Comparison of ENCODE assay signal across 8 cellular contexts in genomic region chr3:42581400-42581708, GRCh38. TPM values are rescaled to one million over a fixed set of nuclear protein-coding genes. Genes with fewer than 3 reads are reported as not detected.
A peak's percentile ranks its signal among the peaks of the same experiment; 100 is the strongest.
DNase-seq lines count a peak whose midpoint lies in the region; TF ChIP-seq lines count a peak whose summit lies in the region.

No MANE protein-coding gene starts in this region.

- H3K4me1 ChIP-seq in adipocyte (ENCODE audit: control insufficient read depth, insufficient read depth, low read length), result peaks cover 18% of the 10 kb centered on the region
- peaks cover 4 to 19% (median 16%) of the 10 kb centered on the region in 4 donors for H3K4me1 ChIP-seq in liver (ENCODE audit: control insufficient read depth in 4 of 4, insufficient read depth in 4 of 4, low read length in 3 of 4)
- peaks cover 0 to 22% (median 8%) of the 10 kb centered on the region in 4 donors for H3K4me1 ChIP-seq in transverse colon

- WGBS in liver, result under 1% methylated on average over 11 of the region's 11 CpGs
- 1% methylated on average over 11 of the region's 11 CpGs; no CpG with 5 or more reads in 1 of the 2 donors for WGBS in transverse colon (ENCODE audit: low coverage in 1 of 2), 2 donors

- H3K27me3 ChIP-seq in adipocyte (replicated peaks; ENCODE audit: control insufficient read depth, insufficient read depth, low read length), result no peaks in the 10 kb centered on the region
- H3K27me3 ChIP-seq in liver (ENCODE audit: control insufficient read depth in 4 of 4, insufficient read depth in 4 of 4, low read length in 3 of 4), result no peaks in the 10 kb centered on the region
- H3K27me3 ChIP-seq in transverse colon, result no peaks in the 10 kb centered on the region

- H3K36me3 ChIP-seq in adipocyte (ENCODE audit: control insufficient read depth, insufficient read depth, low read length, severe bottlenecking) (no peaks in the 10 kb centered on the region), liver (ENCODE audit: control insufficient read depth in 4 of 4, insufficient read depth in 3 of 4, low read depth in 1 of 4, low read length in 3 of 4) (no peaks in the 10 kb centered on the region), transverse colon (no peaks in the 10 kb centered on the region)

- peak; percentile 18 for DNase-seq in activated effector memory CD4-positive, alpha-beta T cell treated with Interleukin-2 at 50 U/mL for 16 hours
- no peak for DNase-seq in activated effector memory CD4-positive, alpha-beta T cell treated with anti-CD3 and anti-CD28 coated beads, Interleukin-2, amount 50 U/mL, for 16 hours
- no peak for DNase-seq in adipocyte (ENCODE audit: low read depth)
- DNase-seq in transverse colon, result no peak
- no peak for DNase-seq in GM13977 (ENCODE audit: low spot score)
- DNase-seq in stimulated activated naive CD4-positive, alpha-beta T cell treated with Interleukin-2 at 50 U/mL for 16 hours (lab: John Stamatoyannopoulos, UW), result no peak
- no peak for DNase-seq in stimulated activated CD4-positive, alpha-beta T cell treated with anti-CD3 and anti-CD28 coated beads, Interleukin-12 subunit alpha, Interleukin-12 subunit beta, amount 100 ng/mL, for 4 hours

- peak overlapping the region; percentile 84 for H3K4me3 ChIP-seq in adipocyte (ENCODE audit: low read length)
- H3K4me3 ChIP-seq in liver (ENCODE audit: low read depth in 1 of 3, low read length in 3 of 3), result peak overlapping the region; percentile 52 to 78 (median 77)
- H3K4me3 ChIP-seq in transverse colon, result peak overlapping the region; percentile 64 to 80 (median 72)

- TF ChIP-seq RAD21 in liver (IDR thresholded peaks at IDR 0.05), result no peak

- H3K9me3 ChIP-seq in adipocyte (ENCODE audit: control insufficient read depth, low read length), result no peaks in the 10 kb centered on the region
- H3K9me3 ChIP-seq in liver (ENCODE audit: control insufficient read depth in 4 of 4, low read length in 3 of 4), result no peaks in the 10 kb centered on the region
- H3K9me3 ChIP-seq in transverse colon, result no peaks in the 10 kb centered on the region

- TF ChIP-seq CTCF in liver (IDR thresholded peaks at IDR 0.05; ENCODE audit: low read depth, low read length, missing input control), result no peak
- TF ChIP-seq CTCF in transverse colon (IDR thresholded peaks at IDR 0.05), result no peak
- no peak for TF ChIP-seq CTCF in GM13977 (IDR thresholded peaks at IDR 0.05; ENCODE audit: extremely low read depth, insufficient read depth, missing control alignments)

- H3K27ac ChIP-seq in liver (ENCODE audit: low read depth in 1 of 2, low read length in 2 of 2), result peak overlapping the region; percentile 62 to 74
- H3K27ac ChIP-seq in transverse colon, result peak overlapping the region; percentile 84 to 93 (median 90)

- no peak for TF ChIP-seq POLR2A in transverse colon (IDR thresholded peaks at IDR 0.05)

- no peak for TF ChIP-seq EP300 in transverse colon (IDR thresholded peaks at IDR 0.05; ENCODE audit: low read depth)

- H3K9ac ChIP-seq in adipocyte (ENCODE audit: low read length), result peak overlapping the region; percentile 89
- peak overlapping the region; percentile 50 to 62 for H3K9ac ChIP-seq in liver (ENCODE audit: low read depth in 1 of 2, low read length in 2 of 2)

- in situ Hi-C loops in transverse colon (cut with MboI; ENCODE audit: low pct_ligation_motif_present in 1 of 4, low pct_unique_long_range_greater_than_20kb in 1 of 4, low sequenced_read_pairs in 3 of 4) (loop anchor here in 1 of 4 donors (25.0 kb wide), 1 partner anchor 181 kb away; the partner anchor contains the start of gene CCDC13), GM13977 (cut with MboI; ENCODE audit: low pct_unique_long_range_greater_than_20kb, low sequenced_read_pairs, unreplicated experiment) (no loop called here)

- intact Hi-C loops in transverse colon (cut with DNase I; ENCODE audit: low total_unique reads), result loop anchor here (10.0 kb wide), 1 partner anchor 163 kb away; no protein-coding TSS in a partner anchor

TF ChIP-seq in liver, 16 proteins besides CTCF, POLR2A, EP300 and RAD21:
- TF ChIP-seq GABPA (IDR thresholded peaks at IDR 0.05 in 1 of 2, conservative IDR thresholded peaks at IDR 0.05 in 1 of 2), result no peak
- TF ChIP-seq RXRA (IDR thresholded peaks at IDR 0.05), result no peak
- no peak for TF ChIP-seq HNF4G (IDR thresholded peaks at IDR 0.05)
- no peak for TF ChIP-seq ATF3 (IDR thresholded peaks at IDR 0.05)
- no peak for TF ChIP-seq MAX (IDR thresholded peaks at IDR 0.05)
- TF ChIP-seq YY1 (IDR thresholded peaks at IDR 0.05), result no peak
- TF ChIP-seq, protein P1, sequence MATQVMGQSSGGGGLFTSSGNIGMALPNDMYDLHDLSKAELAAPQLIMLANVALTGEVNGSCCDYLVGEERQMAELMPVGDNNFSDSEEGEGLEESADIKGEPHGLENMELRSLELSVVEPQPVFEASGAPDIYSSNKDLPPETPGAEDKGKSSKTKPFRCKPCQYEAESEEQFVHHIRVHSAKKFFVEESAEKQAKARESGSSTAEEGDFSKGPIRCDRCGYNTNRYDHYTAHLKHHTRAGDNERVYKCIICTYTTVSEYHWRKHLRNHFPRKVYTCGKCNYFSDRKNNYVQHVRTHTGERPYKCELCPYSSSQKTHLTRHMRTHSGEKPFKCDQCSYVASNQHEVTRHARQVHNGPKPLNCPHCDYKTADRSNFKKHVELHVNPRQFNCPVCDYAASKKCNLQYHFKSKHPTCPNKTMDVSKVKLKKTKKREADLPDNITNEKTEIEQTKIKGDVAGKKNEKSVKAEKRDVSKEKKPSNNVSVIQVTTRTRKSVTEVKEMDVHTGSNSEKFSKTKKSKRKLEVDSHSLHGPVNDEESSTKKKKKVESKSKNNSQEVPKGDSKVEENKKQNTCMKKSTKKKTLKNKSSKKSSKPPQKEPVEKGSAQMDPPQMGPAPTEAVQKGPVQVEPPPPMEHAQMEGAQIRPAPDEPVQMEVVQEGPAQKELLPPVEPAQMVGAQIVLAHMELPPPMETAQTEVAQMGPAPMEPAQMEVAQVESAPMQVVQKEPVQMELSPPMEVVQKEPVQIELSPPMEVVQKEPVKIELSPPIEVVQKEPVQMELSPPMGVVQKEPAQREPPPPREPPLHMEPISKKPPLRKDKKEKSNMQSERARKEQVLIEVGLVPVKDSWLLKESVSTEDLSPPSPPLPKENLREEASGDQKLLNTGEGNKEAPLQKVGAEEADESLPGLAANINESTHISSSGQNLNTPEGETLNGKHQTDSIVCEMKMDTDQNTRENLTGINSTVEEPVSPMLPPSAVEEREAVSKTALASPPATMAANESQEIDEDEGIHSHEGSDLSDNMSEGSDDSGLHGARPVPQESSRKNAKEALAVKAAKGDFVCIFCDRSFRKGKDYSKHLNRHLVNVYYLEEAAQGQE (IDR thresholded peaks at IDR 0.05), result no peak
- TF ChIP-seq JUND (IDR thresholded peaks at IDR 0.05), result no peak
- TF ChIP-seq FOXA1 (IDR thresholded peaks at IDR 0.05), result no peak
- TF ChIP-seq FOXA2 (IDR thresholded peaks at IDR 0.05), result no peak
- no peak for TF ChIP-seq HNF4A (conservative IDR thresholded peaks at IDR 0.05)
- TF ChIP-seq, protein P2, sequence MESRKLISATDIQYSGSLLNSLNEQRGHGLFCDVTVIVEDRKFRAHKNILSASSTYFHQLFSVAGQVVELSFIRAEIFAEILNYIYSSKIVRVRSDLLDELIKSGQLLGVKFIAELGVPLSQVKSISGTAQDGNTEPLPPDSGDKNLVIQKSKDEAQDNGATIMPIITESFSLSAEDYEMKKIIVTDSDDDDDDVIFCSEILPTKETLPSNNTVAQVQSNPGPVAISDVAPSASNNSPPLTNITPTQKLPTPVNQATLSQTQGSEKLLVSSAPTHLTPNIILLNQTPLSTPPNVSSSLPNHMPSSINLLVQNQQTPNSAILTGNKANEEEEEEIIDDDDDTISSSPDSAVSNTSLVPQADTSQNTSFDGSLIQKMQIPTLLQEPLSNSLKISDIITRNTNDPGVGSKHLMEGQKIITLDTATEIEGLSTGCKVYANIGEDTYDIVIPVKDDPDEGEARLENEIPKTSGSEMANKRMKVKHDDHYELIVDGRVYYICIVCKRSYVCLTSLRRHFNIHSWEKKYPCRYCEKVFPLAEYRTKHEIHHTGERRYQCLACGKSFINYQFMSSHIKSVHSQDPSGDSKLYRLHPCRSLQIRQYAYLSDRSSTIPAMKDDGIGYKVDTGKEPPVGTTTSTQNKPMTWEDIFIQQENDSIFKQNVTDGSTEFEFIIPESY (IDR thresholded peaks at IDR 0.05), result no peak
- no peak for TF ChIP-seq SP1 (IDR thresholded peaks at IDR 0.05)
- TF ChIP-seq NR2F2 (IDR thresholded peaks at IDR 0.05), result no peak
- TF ChIP-seq EGR1 (IDR thresholded peaks at IDR 0.05; ENCODE audit: low read depth in 2 of 2), result no peak
- no peak for TF ChIP-seq TAF1 (conservative IDR thresholded peaks at IDR 0.05)

RNA-seq across cellular contexts. Expression of gene SEC22C, which starts 0.4 kb away (rescaled TPM):
- total RNA-seq in liver (10 to 100 TPM; 19.2 to 48.5 TPM), transverse colon (10 to 100 TPM; 22.7 to 66.3 (median 32.1) TPM)
- polyA plus RNA-seq in liver, result 10 to 100 TPM; 14.5 to 16.3 TPM

RNA-seq across cellular contexts. Expression of gene SS18L2, which starts 9.3 kb away (rescaled TPM):
- 10 to 100 TPM; 10.0 to 19.5 TPM for total RNA-seq in liver
- polyA plus RNA-seq in liver, result 10 to 100 TPM; 17.9 to 41.5 TPM
- 10 to 100 TPM in 3 of 4 donors, 1 to 10 TPM in 1; 3.4 to 23.9 (median 15.8) TPM for total RNA-seq in transverse colon

RNA-seq across cellular contexts. Expression of gene NKTR, which starts 19.1 kb away (rescaled TPM):
- total RNA-seq in liver (10 to 100 TPM; 28.5 to 75.5 TPM), transverse colon (100 to 1,000 TPM in 3 of 4 donors, 10 to 100 TPM in 1; 96.3 to 172 (median 133) TPM)
- 10 to 100 TPM in 1 of 2 donors, 1 to 10 TPM in 1; 5.8 to 27.7 TPM for polyA plus RNA-seq in liver
